3 cellular contexts compared by ENCODE assay signal in the genomic region with DNA sequence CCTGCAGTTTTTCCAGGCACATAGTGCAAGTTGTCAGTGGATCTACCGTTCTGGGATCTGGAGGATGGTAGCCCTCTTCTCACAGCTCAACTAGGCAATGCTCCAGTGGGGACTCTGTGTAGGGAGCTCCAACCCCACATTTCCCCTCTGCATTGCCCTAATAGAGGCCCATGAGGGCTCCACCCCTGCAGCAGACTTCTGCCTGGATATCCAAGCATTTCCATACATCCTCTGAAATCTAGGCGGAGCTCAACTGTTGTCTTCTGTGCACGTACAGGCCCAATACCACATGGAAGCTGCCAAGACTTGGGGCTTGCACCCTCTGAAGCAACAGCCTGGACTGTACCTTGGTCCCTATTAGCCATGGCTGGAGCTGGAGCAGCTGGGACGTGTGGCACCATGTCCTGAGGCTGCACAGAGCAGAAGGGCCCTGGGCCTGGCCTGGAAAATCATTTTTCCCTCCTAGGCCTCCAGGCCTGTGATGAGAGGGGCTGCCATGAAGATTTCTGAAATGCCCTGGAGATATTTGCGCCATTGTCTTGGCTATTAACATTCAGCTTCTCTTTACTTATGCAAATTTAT.
A peak's percentile ranks its signal among the peaks of the same experiment; 100 is the strongest.
TF ChIP-seq lines count a peak whose summit lies in the region.

No MANE protein-coding gene starts in this region.

TF ChIP-seq in A549, 52 proteins besides CTCF, POLR2A, EP300 and RAD21:
- TF ChIP-seq ZFP36 (IDR thresholded peaks at IDR 0.05; ENCODE audit: borderline replicate concordance, partially characterized antibody) (peak; percentile 96), EHF (CRISPR knock-in tag; IDR thresholded peaks at IDR 0.05) (no peak)

TF ChIP-seq in HEK293, 187 proteins besides CTCF, POLR2A, EP300 and RAD21 (continues in another document):
- TF ChIP-seq SETDB1 (IDR thresholded peaks at IDR 0.05; ENCODE audit: insufficient read length, low read length) = peak; percentile 95
- TF ChIP-seq, protein P1, sequence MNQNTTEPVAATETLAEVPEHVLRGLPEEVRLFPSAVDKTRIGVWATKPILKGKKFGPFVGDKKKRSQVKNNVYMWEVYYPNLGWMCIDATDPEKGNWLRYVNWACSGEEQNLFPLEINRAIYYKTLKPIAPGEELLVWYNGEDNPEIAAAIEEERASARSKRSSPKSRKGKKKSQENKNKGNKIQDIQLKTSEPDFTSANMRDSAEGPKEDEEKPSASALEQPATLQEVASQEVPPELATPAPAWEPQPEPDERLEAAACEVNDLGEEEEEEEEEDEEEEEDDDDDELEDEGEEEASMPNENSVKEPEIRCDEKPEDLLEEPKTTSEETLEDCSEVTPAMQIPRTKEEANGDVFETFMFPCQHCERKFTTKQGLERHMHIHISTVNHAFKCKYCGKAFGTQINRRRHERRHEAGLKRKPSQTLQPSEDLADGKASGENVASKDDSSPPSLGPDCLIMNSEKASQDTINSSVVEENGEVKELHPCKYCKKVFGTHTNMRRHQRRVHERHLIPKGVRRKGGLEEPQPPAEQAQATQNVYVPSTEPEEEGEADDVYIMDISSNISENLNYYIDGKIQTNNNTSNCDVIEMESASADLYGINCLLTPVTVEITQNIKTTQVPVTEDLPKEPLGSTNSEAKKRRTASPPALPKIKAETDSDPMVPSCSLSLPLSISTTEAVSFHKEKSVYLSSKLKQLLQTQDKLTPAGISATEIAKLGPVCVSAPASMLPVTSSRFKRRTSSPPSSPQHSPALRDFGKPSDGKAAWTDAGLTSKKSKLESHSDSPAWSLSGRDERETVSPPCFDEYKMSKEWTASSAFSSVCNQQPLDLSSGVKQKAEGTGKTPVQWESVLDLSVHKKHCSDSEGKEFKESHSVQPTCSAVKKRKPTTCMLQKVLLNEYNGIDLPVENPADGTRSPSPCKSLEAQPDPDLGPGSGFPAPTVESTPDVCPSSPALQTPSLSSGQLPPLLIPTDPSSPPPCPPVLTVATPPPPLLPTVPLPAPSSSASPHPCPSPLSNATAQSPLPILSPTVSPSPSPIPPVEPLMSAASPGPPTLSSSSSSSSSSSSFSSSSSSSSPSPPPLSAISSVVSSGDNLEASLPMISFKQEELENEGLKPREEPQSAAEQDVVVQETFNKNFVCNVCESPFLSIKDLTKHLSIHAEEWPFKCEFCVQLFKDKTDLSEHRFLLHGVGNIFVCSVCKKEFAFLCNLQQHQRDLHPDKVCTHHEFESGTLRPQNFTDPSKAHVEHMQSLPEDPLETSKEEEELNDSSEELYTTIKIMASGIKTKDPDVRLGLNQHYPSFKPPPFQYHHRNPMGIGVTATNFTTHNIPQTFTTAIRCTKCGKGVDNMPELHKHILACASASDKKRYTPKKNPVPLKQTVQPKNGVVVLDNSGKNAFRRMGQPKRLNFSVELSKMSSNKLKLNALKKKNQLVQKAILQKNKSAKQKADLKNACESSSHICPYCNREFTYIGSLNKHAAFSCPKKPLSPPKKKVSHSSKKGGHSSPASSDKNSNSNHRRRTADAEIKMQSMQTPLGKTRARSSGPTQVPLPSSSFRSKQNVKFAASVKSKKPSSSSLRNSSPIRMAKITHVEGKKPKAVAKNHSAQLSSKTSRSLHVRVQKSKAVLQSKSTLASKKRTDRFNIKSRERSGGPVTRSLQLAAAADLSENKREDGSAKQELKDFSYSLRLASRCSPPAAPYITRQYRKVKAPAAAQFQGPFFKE (tag by site-specific recombination; IDR thresholded peaks at IDR 0.05; ENCODE audit: borderline replicate concordance) = no peak
- TF ChIP-seq ZNF626 (tag by site-specific recombination; IDR thresholded peaks at IDR 0.05) = peak; percentile 70; the same call in 1 of the 2 replicates
- no peak for TF ChIP-seq KLF1 (tag by site-specific recombination; IDR thresholded peaks at IDR 0.05)
- TF ChIP-seq SCRT1 (tag by site-specific recombination; IDR thresholded peaks at IDR 0.05; ENCODE audit: borderline replicate concordance) = no peak
- peak; percentile 8 for TF ChIP-seq ZNF529 (tag by site-specific recombination; IDR thresholded peaks at IDR 0.05; ENCODE audit: insufficient replicate concordance)
- TF ChIP-seq ZNF768 (tag by site-specific recombination; IDR thresholded peaks at IDR 0.05) = no peak
- TF ChIP-seq ZNF16 (tag by site-specific recombination; IDR thresholded peaks at IDR 0.05; ENCODE audit: low read depth) = no peak
- TF ChIP-seq, protein P2, sequence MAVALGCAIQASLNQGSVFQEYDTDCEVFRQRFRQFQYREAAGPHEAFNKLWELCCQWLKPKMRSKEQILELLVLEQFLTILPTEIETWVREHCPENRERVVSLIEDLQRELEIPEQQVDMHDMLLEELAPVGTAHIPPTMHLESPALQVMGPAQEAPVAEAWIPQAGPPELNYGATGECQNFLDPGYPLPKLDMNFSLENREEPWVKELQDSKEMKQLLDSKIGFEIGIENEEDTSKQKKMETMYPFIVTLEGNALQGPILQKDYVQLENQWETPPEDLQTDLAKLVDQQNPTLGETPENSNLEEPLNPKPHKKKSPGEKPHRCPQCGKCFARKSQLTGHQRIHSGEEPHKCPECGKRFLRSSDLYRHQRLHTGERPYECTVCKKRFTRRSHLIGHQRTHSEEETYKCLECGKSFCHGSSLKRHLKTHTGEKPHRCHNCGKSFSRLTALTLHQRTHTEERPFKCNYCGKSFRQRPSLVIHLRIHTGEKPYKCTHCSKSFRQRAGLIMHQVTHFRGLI (tag by site-specific recombination; IDR thresholded peaks at IDR 0.05) = no peak
- TF ChIP-seq, protein P3, sequence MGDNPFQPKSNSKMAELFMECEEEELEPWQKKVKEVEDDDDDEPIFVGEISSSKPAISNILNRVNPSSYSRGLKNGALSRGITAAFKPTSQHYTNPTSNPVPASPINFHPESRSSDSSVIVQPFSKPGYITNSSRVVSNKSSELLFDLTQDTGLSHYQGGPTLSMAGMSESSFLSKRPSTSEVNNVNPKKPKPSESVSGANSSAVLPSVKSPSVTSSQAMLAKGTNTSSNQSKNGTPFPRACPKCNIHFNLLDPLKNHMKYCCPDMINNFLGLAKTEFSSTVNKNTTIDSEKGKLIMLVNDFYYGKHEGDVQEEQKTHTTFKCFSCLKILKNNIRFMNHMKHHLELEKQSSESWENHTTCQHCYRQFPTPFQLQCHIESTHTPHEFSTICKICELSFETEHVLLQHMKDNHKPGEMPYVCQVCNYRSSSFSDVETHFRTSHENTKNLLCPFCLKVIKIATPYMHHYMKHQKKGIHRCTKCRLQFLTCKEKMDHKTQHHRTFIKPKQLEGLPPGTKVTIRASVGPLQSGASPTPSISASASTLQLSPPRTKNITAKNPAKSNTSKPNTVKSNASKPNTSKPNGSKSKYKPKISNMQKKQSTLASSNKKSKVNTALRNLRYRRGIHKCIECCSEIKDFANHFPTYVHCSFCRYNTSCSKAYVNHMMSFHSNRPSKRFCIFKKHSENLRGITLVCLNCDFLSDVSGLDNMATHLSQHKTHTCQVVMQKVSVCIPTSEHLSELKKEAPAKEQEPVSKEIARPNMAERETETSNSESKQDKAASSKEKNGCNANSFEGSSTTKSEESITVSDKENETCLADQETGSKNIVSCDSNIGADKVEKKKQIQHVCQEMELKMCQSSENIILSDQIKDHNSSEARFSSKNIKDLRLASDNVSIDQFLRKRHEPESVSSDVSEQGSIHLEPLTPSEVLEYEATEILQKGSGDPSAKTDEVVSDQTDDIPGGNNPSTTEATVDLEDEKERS (tag by site-specific recombination; IDR thresholded peaks at IDR 0.05) = peak; percentile 65; the same call in 1 of the 2 replicates
- TF ChIP-seq KLF10 (tag by site-specific recombination; IDR thresholded peaks at IDR 0.05) = no peak
- TF ChIP-seq ZNF530 (tag by site-specific recombination; IDR thresholded peaks at IDR 0.05; ENCODE audit: low read depth) = no peak
- no peak for TF ChIP-seq ZNF600 (tag by site-specific recombination; IDR thresholded peaks at IDR 0.05)
- TF ChIP-seq ZNF558 (tag by site-specific recombination; IDR thresholded peaks at IDR 0.05) = peak; percentile 86

TF ChIP-seq in GM12878, 131 proteins besides CTCF, POLR2A, EP300 and RAD21:
- TF ChIP-seq CBX5 (IDR thresholded peaks at IDR 0.05; ENCODE audit: low read depth) (peak; percentile 76; the same call in 1 of the 2 replicates), TBL1XR1 (IDR thresholded peaks at IDR 0.05; ENCODE audit: low read depth, low read length) (no peak)
